In genomic region chr3:50580683-50581458, GRCh38 we compare ENCODE assay signal across 2 cellular contexts.
TF ChIP-seq lines count a peak whose summit lies in the region.

No MANE protein-coding gene starts in this region.

TF ChIP-seq in GM23338, 12 proteins besides CTCF, POLR2A, EP300 and RAD21:
- TF ChIP-seq JUNB (IDR thresholded peaks at IDR 0.05; ENCODE audit: unreplicated experiment) (no peak), EZH2phosphoT487 (IDR thresholded peaks at IDR 0.05; ENCODE audit: unreplicated experiment) (no peak), NANOG (IDR thresholded peaks at IDR 0.05; ENCODE audit: borderline replicate concordance) (no peak), ETS1 (IDR thresholded peaks at IDR 0.05) (no peak), STAT1 (IDR thresholded peaks at IDR 0.05; ENCODE audit: unreplicated experiment) (no peak), CREB1 (CRISPR knock-in tag; IDR thresholded peaks at IDR 0.05; ENCODE audit: low read depth) (no peak), POLR2AphosphoS5 (IDR thresholded peaks at IDR 0.05; ENCODE audit: low read depth) (no peak), EZH2 (IDR thresholded peaks at IDR 0.05; ENCODE audit: low read depth, unreplicated experiment) (no peak), ZNF114 (CRISPR knock-in tag; IDR thresholded peaks at IDR 0.05) (no peak), ZNF331 (CRISPR knock-in tag; IDR thresholded peaks at IDR 0.05; ENCODE audit: low read depth) (no peak), ZNF462 (CRISPR knock-in tag; IDR thresholded peaks at IDR 0.05) (no peak)
- TF ChIP-seq, protein P1, sequence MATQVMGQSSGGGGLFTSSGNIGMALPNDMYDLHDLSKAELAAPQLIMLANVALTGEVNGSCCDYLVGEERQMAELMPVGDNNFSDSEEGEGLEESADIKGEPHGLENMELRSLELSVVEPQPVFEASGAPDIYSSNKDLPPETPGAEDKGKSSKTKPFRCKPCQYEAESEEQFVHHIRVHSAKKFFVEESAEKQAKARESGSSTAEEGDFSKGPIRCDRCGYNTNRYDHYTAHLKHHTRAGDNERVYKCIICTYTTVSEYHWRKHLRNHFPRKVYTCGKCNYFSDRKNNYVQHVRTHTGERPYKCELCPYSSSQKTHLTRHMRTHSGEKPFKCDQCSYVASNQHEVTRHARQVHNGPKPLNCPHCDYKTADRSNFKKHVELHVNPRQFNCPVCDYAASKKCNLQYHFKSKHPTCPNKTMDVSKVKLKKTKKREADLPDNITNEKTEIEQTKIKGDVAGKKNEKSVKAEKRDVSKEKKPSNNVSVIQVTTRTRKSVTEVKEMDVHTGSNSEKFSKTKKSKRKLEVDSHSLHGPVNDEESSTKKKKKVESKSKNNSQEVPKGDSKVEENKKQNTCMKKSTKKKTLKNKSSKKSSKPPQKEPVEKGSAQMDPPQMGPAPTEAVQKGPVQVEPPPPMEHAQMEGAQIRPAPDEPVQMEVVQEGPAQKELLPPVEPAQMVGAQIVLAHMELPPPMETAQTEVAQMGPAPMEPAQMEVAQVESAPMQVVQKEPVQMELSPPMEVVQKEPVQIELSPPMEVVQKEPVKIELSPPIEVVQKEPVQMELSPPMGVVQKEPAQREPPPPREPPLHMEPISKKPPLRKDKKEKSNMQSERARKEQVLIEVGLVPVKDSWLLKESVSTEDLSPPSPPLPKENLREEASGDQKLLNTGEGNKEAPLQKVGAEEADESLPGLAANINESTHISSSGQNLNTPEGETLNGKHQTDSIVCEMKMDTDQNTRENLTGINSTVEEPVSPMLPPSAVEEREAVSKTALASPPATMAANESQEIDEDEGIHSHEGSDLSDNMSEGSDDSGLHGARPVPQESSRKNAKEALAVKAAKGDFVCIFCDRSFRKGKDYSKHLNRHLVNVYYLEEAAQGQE (IDR thresholded peaks at IDR 0.05; ENCODE audit: unreplicated experiment), result no peak
TF ChIP-seq in GM23338: peak in this region for 0.

TF ChIP-seq in K562, 482 proteins besides CTCF, POLR2A, EP300 and RAD21:
- TF ChIP-seq DIDO1 (tag; IDR thresholded peaks at IDR 0.05; ENCODE audit: low read depth), result no peak
- TF ChIP-seq ZBTB5 (IDR thresholded peaks at IDR 0.05), result no peak
- no peak for TF ChIP-seq NRF1 (conservative IDR thresholded peaks at IDR 0.05 in 1 of 2, IDR thresholded peaks at IDR 0.05 in 1 of 2)
- no peak for TF ChIP-seq ZNF699 (CRISPR knock-in tag; IDR thresholded peaks at IDR 0.05; ENCODE audit: insufficient replicate concordance)
- TF ChIP-seq HLTF (IDR thresholded peaks at IDR 0.05), result no peak
- TF ChIP-seq ZNF224 (CRISPR knock-in tag; IDR thresholded peaks at IDR 0.05), result no peak
- no peak for TF ChIP-seq RBM25 (IDR thresholded peaks at IDR 0.05; ENCODE audit: low read depth, low read length, severe bottlenecking)
- no peak for TF ChIP-seq NR1H2 (CRISPR knock-in tag; IDR thresholded peaks at IDR 0.05)
- TF ChIP-seq ZBED1 (IDR thresholded peaks at IDR 0.05), result no peak
- TF ChIP-seq, protein P2, sequence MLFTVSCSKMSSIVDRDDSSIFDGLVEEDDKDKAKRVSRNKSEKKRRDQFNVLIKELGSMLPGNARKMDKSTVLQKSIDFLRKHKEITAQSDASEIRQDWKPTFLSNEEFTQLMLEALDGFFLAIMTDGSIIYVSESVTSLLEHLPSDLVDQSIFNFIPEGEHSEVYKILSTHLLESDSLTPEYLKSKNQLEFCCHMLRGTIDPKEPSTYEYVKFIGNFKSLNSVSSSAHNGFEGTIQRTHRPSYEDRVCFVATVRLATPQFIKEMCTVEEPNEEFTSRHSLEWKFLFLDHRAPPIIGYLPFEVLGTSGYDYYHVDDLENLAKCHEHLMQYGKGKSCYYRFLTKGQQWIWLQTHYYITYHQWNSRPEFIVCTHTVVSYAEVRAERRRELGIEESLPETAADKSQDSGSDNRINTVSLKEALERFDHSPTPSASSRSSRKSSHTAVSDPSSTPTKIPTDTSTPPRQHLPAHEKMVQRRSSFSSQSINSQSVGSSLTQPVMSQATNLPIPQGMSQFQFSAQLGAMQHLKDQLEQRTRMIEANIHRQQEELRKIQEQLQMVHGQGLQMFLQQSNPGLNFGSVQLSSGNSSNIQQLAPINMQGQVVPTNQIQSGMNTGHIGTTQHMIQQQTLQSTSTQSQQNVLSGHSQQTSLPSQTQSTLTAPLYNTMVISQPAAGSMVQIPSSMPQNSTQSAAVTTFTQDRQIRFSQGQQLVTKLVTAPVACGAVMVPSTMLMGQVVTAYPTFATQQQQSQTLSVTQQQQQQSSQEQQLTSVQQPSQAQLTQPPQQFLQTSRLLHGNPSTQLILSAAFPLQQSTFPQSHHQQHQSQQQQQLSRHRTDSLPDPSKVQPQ (CRISPR knock-in tag; IDR thresholded peaks at IDR 0.05; ENCODE audit: borderline replicate concordance), result no peak
- TF ChIP-seq CBX5 (IDR thresholded peaks at IDR 0.05; ENCODE audit: borderline replicate concordance, low read depth), result no peak
- TF ChIP-seq SMARCC2 (IDR thresholded peaks at IDR 0.05; ENCODE audit: low read depth), result no peak
- TF ChIP-seq TBP (optimal IDR thresholded peaks at IDR 0.05; ENCODE audit: low read depth, low read length), result no peak
- TF ChIP-seq TAL1 (IDR thresholded peaks at IDR 0.05), result no peak
- no peak for TF ChIP-seq SMAD4 (CRISPR knock-in tag; conservative IDR thresholded peaks at IDR 0.05)
- no peak for TF ChIP-seq ZNF263 (CRISPR knock-in tag; IDR thresholded peaks at IDR 0.05; ENCODE audit: borderline replicate concordance)
- TF ChIP-seq NFIX (CRISPR knock-in tag; IDR thresholded peaks at IDR 0.05; ENCODE audit: low read depth), result no peak
